17 cellular contexts compared by ENCODE assay signal in genomic region chr6:137353346-137353745, GRCh38.
DNase-seq lines count a peak whose midpoint lies in the region; ATAC-seq, FAIRE-seq and TF ChIP-seq lines count a peak whose summit lies in the region.
"Had no signal": no experiment of that assay in that cellular context is flagged by ENCODE, and none has a peak within 500 bp of the region (broad histone marks: within the 10 kb centered on the region; RNA-seq: fewer than 3 reads in every experiment).

No MANE protein-coding gene starts in this region.

- H3K4me1 ChIP-seq in BLaER1 (peaks cover 70% of the 10 kb centered on the region), HepG2 (ENCODE audit: insufficient read depth, low read length) (peaks cover 96% of the 10 kb centered on the region)
- H3K4me1 ChIP-seq: breast epithelium had no signal

- ATAC-seq in activated B cell treated with CpG ODN at 0.5 μM for 24 hours (ENCODE audit: low read depth), result peak; percentile 70
- ATAC-seq in HepG2, result peak; percentile 1

- in situ Hi-C loops in HepG2 (cut with HindIII; ENCODE audit: extremely low pct_ligation_motif_present, low pct_unique_long_range_greater_than_20kb), result loop anchor here (10.0 kb wide), 1 partner anchor 511 kb away; the partner anchor contains the start of gene TNFAIP3

- peak; percentile 31 for DNase-seq in GM06990 (ENCODE audit: extremely low read depth, insufficient read length)
- no peak for DNase-seq in activated B cell treated with CpG ODN at 0.5 μM for 24 hours
- no peak for DNase-seq in HepG2 (ENCODE audit: low spot score)
- no peak for DNase-seq in activated effector memory CD4-positive, alpha-beta T cell treated with anti-CD3 and anti-CD28 coated beads, Interleukin-2, amount 50 U/mL, for 16 hours
- no peak for DNase-seq in posterior cingulate gyrus
- DNase-seq in central memory CD4-positive, alpha-beta T cell, result no peak
- DNase-seq in effector CD8-positive, alpha-beta T cell (lab: John Stamatoyannopoulos, UW), result no peak
- DNase-seq: AML-193, EL, MG63, NCI-H2029, NCI-H748 treated with DMSO at 0.1 percent for 48 hours had no signal

- H3K27me3 ChIP-seq in BLaER1, result no peaks in the 10 kb centered on the region
- H3K27me3 ChIP-seq in GM06990 (replicated peaks; ENCODE audit: control insufficient read depth, insufficient read depth, low read length), result no peaks in the 10 kb centered on the region; the same call in 1 of the 2 replicates
- no peaks in the 10 kb centered on the region for H3K27me3 ChIP-seq in HepG2 (ENCODE audit: control insufficient read depth in 1 of 2, insufficient read depth in 2 of 2, low read length in 2 of 2)
- H3K27me3 ChIP-seq: breast epithelium, MG63, Peyer's patch had no signal

- H3K79me2 ChIP-seq in HepG2 (ENCODE audit: insufficient read depth, low read length), result no peaks in the 10 kb centered on the region

- H3K4me2 ChIP-seq in BLaER1 (peak overlapping the region; percentile 67), HepG2 (ENCODE audit: low read depth, low read length) (peak overlapping the region; percentile 81)

- no peaks in the 10 kb centered on the region for H3K27me3 Mint-ChIP-seq in activated B cell treated with CpG ODN at 0.5 μM for 24 hours

- H3K36me3 Mint-ChIP-seq in activated B cell treated with CpG ODN at 0.5 μM for 24 hours (ENCODE audit: low read depth), result no peaks in the 10 kb centered on the region

- WGBS in HepG2 (ENCODE audit: low lambda C conversion rate), result 0% methylated on average over 2 of the region's 2 CpGs

- no peaks in the 10 kb centered on the region for H3K9me3 Mint-ChIP-seq in activated B cell treated with CpG ODN at 0.5 μM for 24 hours
- H3K9me3 Mint-ChIP-seq: neural crest cell had no signal

- H4K20me1 ChIP-seq in BLaER1 (no peaks in the 10 kb centered on the region), HepG2 (ENCODE audit: insufficient read depth, low read length) (no peaks in the 10 kb centered on the region)

- CTCF ChIA-PET in activated B cell treated with CpG ODN at 0.5 μM for 24 hours (lab: Charles Lee), result no interaction called here
- CTCF ChIA-PET in HepG2 (lab: Yijun Ruan, JAX; ENCODE audit: low intra/inter-chr PET ratio, low total read pairs), result no interaction called here

- H3K4me1 Mint-ChIP-seq in activated B cell treated with CpG ODN at 0.5 μM for 24 hours, result peaks cover 27% of the 10 kb centered on the region

- TF ChIP-seq EP300 in HepG2 (IDR thresholded peaks at IDR 0.05; ENCODE audit: low read depth in 2 of 2, low read length in 2 of 2), result no peak
- no peak for TF ChIP-seq EP300 in HepG2 (CRISPR knock-in tag; IDR thresholded peaks at IDR 0.05; ENCODE audit: borderline replicate concordance)

- no peak overlapping the region for H2AFZ ChIP-seq in HepG2 (ENCODE audit: low read length)

- no peak for TF ChIP-seq RAD21 in HepG2 (CRISPR knock-in tag; IDR thresholded peaks at IDR 0.05)

- TF ChIP-seq POLR2A in HepG2 (IDR thresholded peaks at IDR 0.05; ENCODE audit: insufficient read depth in 1 of 2, low read depth in 2 of 2, low read length in 2 of 2), result no peak

- H3K27ac ChIP-seq in BLaER1, result peak overlapping the region; percentile 76
- peak overlapping the region; percentile 99 for H3K27ac ChIP-seq in HepG2 (ENCODE audit: extremely low read length, insufficient read depth, low read length)
- H3K27ac ChIP-seq: breast epithelium, Peyer's patch had no signal

- TF ChIP-seq CTCF in GM06990 (IDR thresholded peaks at IDR 0.05; ENCODE audit: insufficient read depth, low read length, poor library complexity, severe bottlenecking) (no peak), activated B cell treated with CpG ODN at 0.5 μM for 24 hours (IDR thresholded peaks at IDR 0.05) (no peak), HepG2 (CRISPR knock-in tag; IDR thresholded peaks at IDR 0.05) (no peak)

- H3K4me3 ChIP-seq in BLaER1, result no peak overlapping the region
- H3K4me3 ChIP-seq in GM06990 (replicated peaks; ENCODE audit: low read depth, low read length), result no peak overlapping the region
- peak overlapping the region; percentile 29 to 56 (median 37); a peak in 4 of 6 replicates for H3K4me3 ChIP-seq in HepG2 (replicated peaks in 1 of 3; ENCODE audit: insufficient read depth in 1 of 3, low read depth in 2 of 3, low read length in 3 of 3)
- H3K4me3 ChIP-seq: breast epithelium, MG63, Peyer's patch had no signal

- H3K9ac ChIP-seq in BLaER1 (no peak overlapping the region), HepG2 (ENCODE audit: insufficient read depth, low read depth, low read length) (peak overlapping the region; percentile 92)

- BruUV-seq in HepG2 (replicated peaks; lab: Mats Ljungman, UMichigan), result TSS peak; percentile 59

- H3K9me3 ChIP-seq in BLaER1 (no peaks in the 10 kb centered on the region), HepG2 (ENCODE audit: low read length) (no peaks in the 10 kb centered on the region)
- H3K9me3 ChIP-seq: breast epithelium, MG63, Peyer's patch had no signal

- intact Hi-C loops in activated B cell treated with CpG ODN at 0.5 μM for 24 hours (cut with micrococcal nuclease), result no loop called here
- intact Hi-C loops in HepG2 (cut with micrococcal nuclease; ENCODE audit: unreplicated experiment), result loop anchor here (1.0 to 10.0 kb wide), 8 partner anchors 38 to 731 kb away; no protein-coding TSS in a partner anchor
- intact Hi-C loops in posterior cingulate gyrus (cut with DNase I), result no loop called here

- H3K27ac Mint-ChIP-seq in activated B cell treated with CpG ODN at 0.5 μM for 24 hours, result no peak overlapping the region

- H3K36me3 ChIP-seq in BLaER1 (no peaks in the 10 kb centered on the region), GM06990 (ENCODE audit: control insufficient read depth, insufficient read depth, low read length) (no peaks in the 10 kb centered on the region), HepG2 (replicated peaks in 1 of 2; ENCODE audit: control insufficient read depth in 1 of 2, insufficient read depth in 2 of 2, low read length in 2 of 2) (no peaks in the 10 kb centered on the region)
- H3K36me3 ChIP-seq: breast epithelium, MG63, Peyer's patch had no signal

- H3K4me3 Mint-ChIP-seq in activated B cell treated with CpG ODN at 0.5 μM for 24 hours, result peak overlapping the region; percentile 28
- H3K4me3 Mint-ChIP-seq: neural crest cell had no signal

- FAIRE-seq in HepG2 (lab: Jason Lieb, UNC), result no peak
- FAIRE-seq: H1 had no signal

- POLR2A ChIA-PET in activated B cell treated with CpG ODN at 0.5 μM for 24 hours (lab: Charles Lee), result interaction anchor here (0.8 kb wide), 1 partner anchor 17 kb away, joined by 3 read pairs; no protein-coding TSS in a partner anchor
- POLR2A ChIA-PET in HepG2 (lab: Yijun Ruan, JAX), result interaction anchor here (0.7 to 5.3 kb wide), 5 partner anchors 38 to 136 kb away, joined by 3 to 37 read pairs (median 4); no protein-coding TSS in a partner anchor

TF ChIP-seq in HepG2, 621 proteins besides CTCF, POLR2A, EP300 and RAD21:
- TF ChIP-seq SPEN (CRISPR knock-in tag; IDR thresholded peaks at IDR 0.05; ENCODE audit: low read depth), result no peak
- no peak for TF ChIP-seq EEA1 (CRISPR knock-in tag; IDR thresholded peaks at IDR 0.05; ENCODE audit: borderline replicate concordance)
- TF ChIP-seq RBM22 (optimal IDR thresholded peaks at IDR 0.05; ENCODE audit: low read length), result peak; percentile 31
- TF ChIP-seq SNAI1 (CRISPR knock-in tag; IDR thresholded peaks at IDR 0.05; ENCODE audit: borderline replicate concordance), result peak; percentile 16; the same call in 1 of the 2 replicates
- TF ChIP-seq CHD4 (IDR thresholded peaks at IDR 0.05; ENCODE audit: borderline replicate concordance, low read length), result peak; percentile 89
- TF ChIP-seq ZNF510 (CRISPR knock-in tag; IDR thresholded peaks at IDR 0.05; ENCODE audit: low read depth), result 0 out of 2 replicates have a peak, but pooled peaks have one; percentile 15
- peak; percentile 13; the same call in 1 of the 2 replicates for TF ChIP-seq NAIF1 (CRISPR knock-in tag; IDR thresholded peaks at IDR 0.05; ENCODE audit: borderline replicate concordance)
- peak; percentile 68 for TF ChIP-seq AGO2 (optimal IDR thresholded peaks at IDR 0.05; ENCODE audit: low read depth, low read length)
- no peak for TF ChIP-seq PAF1 (CRISPR knock-in tag; IDR thresholded peaks at IDR 0.05)
- TF ChIP-seq POLR2AphosphoS5 (IDR thresholded peaks at IDR 0.05; ENCODE audit: low read depth, low read length), result peak; percentile 14; the same call in 1 of the 2 replicates
- no peak for TF ChIP-seq ZNF772 (CRISPR knock-in tag; IDR thresholded peaks at IDR 0.05)
- TF ChIP-seq ZC3H4 (CRISPR knock-in tag; IDR thresholded peaks at IDR 0.05; ENCODE audit: borderline replicate concordance), result peak; percentile 83; the same call in 1 of the 2 replicates
- TF ChIP-seq RBFOX2 (IDR thresholded peaks at IDR 0.05; ENCODE audit: low read depth, low read length), result peak; percentile 78
- TF ChIP-seq ZNF335 (CRISPR knock-in tag; IDR thresholded peaks at IDR 0.05), result 0 out of 2 replicates have a peak, but pooled peaks have one; percentile 8
- 0 out of 2 replicates have a peak, but pooled peaks have one; percentile 17 for TF ChIP-seq FOXO4 (CRISPR knock-in tag; conservative IDR thresholded peaks at IDR 0.05)
TF ChIP-seq in HepG2: peak in this region for 11.

Comparison
In these comparisons a context has a peak if more than half of its experiments do, and no peak if none do; other contexts are left out.
1. H3K4me3 ChIP-seq: peak in HepG2 (3 of 3); none in BLaER1 (single experiment) and GM06990 (single experiment).